In the genomic region with DNA sequence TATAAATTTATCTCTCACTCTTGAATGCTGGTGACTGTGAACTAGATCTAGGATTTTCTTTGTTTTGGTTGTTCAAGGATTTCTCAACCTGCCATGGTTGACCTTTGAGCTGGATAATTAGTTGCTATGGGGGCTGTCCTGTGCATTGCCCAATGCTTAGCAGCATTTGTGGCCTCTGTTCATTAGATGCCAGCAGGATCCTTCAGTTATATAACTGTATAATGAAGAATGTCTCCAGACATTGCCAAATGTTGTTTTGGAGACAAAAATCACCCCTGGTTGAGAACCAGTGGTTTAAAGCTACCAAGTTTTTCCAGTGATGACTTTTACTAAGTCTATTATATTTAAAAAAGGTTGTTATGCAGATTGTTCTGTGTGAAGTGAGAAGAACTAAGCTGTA, we compare ENCODE assay signal across 31 cellular contexts.
"Had no signal": no experiment of that assay in that cellular context is flagged by ENCODE, and none has a peak within 500 bp of the region (broad histone marks: within the 10 kb centered on the region; RNA-seq: fewer than 3 reads in every experiment).

No MANE protein-coding gene starts in this region.

- H3K4me3 ChIP-seq: heart right ventricle, left lung, lung, neural progenitor cell, ovary, sigmoid colon, smooth muscle cell, testis, thyroid gland, transverse colon, upper lobe of left lung, vagina had no signal

- H3K36me3 ChIP-seq: heart right ventricle, left lung, neural progenitor cell, neutrophil, ovary, sigmoid colon, thyroid gland, transverse colon, upper lobe of left lung, vagina had no signal

- H2AFZ ChIP-seq: neural progenitor cell had no signal

- H3K27ac ChIP-seq: heart right ventricle, left lung, neural progenitor cell, neutrophil, ovary, sigmoid colon, testis, thyroid gland, transverse colon, upper lobe of left lung, vagina had no signal

- H3K9ac ChIP-seq: neural progenitor cell had no signal

- DNase-seq: heart right ventricle; hippocampal formation; kidney glomerular epithelial cell; left cardiac atrium; left lung; mesendoderm; naive B cell; natural killer cell; nephron progenitor cell; occipital lobe; ovary; retina; right cardiac atrium; sigmoid colon; stimulated activated CD4-positive, alpha-beta T cell treated with anti-CD3 and anti-CD28 coated beads, Interleukin-1b, Interleukin-23, amount 100 ng/mL, for 48 hours; stimulated activated CD4-positive, alpha-beta T cell treated with anti-CD3 and anti-CD28 coated beads, Interleukin-2, amount 100 ng/mL, for 48 hours; stimulated activated CD4-positive, alpha-beta T cell treated with anti-CD3 and anti-CD28 coated beads, Interleukin-4, amount 100 ng/mL, for 4 hours; stimulated activated CD8-positive, alpha-beta memory T cell treated with anti-CD3 and anti-CD28 coated beads, Interleukin-4, amount 100 ng/mL, for 48 hours; stimulated activated naive CD4-positive, alpha-beta T cell treated with Interleukin-2 at 50 U/mL for 16 hours; stimulated activated naive CD8-positive, alpha-beta T cell treated with anti-CD3 and anti-CD28 coated beads, Interleukin-15, amount 100 ng/mL, for 72 hours; testis; thyroid gland; transverse colon; upper lobe of left lung had no signal

- FAIRE-seq: keratinocyte had no signal

- ATAC-seq: heart right ventricle; left cardiac atrium; left lung; natural killer cell; right cardiac atrium; stimulated activated memory B cell treated with anti-CD40 and anti-IgM and Interleukin-4, amounts not matched to agents 10 μg/mL and 1 μg/mL and 100 μg/mL, for 72 hours; stimulated activated naive CD8-positive, alpha-beta T cell treated with anti-CD3 and anti-CD28 coated beads, Interleukin-15, amount 100 ng/mL, for 72 hours had no signal

- H3K9me3 ChIP-seq: neutrophil, ovary, sigmoid colon, testis, thyroid gland, transverse colon, vagina had no signal

- H3K4me2 ChIP-seq: neural progenitor cell, smooth muscle cell had no signal

- H3K27me3 ChIP-seq: heart right ventricle, left lung, neural progenitor cell, neutrophil, ovary, sigmoid colon, testis, thyroid gland, transverse colon, upper lobe of left lung, vagina had no signal

- H3K4me1 ChIP-seq: heart right ventricle, left lung, neural progenitor cell, sigmoid colon, testis, thyroid gland, transverse colon, upper lobe of left lung, vagina had no signal
